11 cellular contexts compared by ENCODE assay signal in the genomic region with DNA sequence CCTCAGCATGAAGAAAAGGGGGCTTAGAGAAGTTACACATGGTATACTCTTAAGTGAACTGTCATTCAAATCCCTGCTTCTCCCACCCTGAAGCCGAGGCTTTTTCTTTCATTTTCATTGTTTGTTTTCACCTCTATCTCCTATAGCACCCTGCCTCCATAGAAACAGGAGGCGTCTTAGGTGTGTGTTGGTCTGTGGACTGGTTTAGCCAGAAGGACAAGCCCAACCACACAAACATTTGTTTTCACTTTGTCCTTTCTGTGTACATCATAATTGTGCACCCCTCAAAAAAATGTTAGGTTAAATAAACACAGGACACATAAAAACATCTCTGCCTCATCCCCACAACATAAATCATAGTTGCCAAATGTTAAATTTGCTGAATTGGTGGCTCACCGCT.
DNase-seq lines count a peak whose midpoint lies in the region; ATAC-seq and TF ChIP-seq lines count a peak whose summit lies in the region.
"Had no signal": no experiment of that assay in that cellular context is flagged by ENCODE, and none has a peak within 500 bp of the region (broad histone marks: within the 10 kb centered on the region; RNA-seq: fewer than 3 reads in every experiment).

No MANE protein-coding gene starts in this region.

- H3K4me1 ChIP-seq in stomach smooth muscle (ENCODE audit: control insufficient read depth, insufficient read depth, low read length) (no peaks in the 10 kb centered on the region), BE2C (no peaks in the 10 kb centered on the region)

- no peaks in the 10 kb centered on the region for H3K36me3 ChIP-seq in stomach smooth muscle (ENCODE audit: control insufficient read depth in 2 of 2, insufficient read depth in 2 of 2, low read length in 2 of 2)
- H3K36me3 ChIP-seq in BE2C = no peaks in the 10 kb centered on the region

- peak overlapping the region; percentile 38 for H3K27ac ChIP-seq in stomach smooth muscle (ENCODE audit: low read length)

- peak overlapping the region; percentile 23 for H3K4me3 ChIP-seq in epithelial cell of esophagus (ENCODE audit: low read length)
- peak overlapping the region; percentile 66 to 80 for H3K4me3 ChIP-seq in stomach smooth muscle (ENCODE audit: low read length in 2 of 2)
- H3K4me3 ChIP-seq in BE2C (ENCODE audit: low read depth, low read length) = no peak overlapping the region

- DNase-seq in NCI-H2196 (lab: John Stamatoyannopoulos, UW; ENCODE audit: unreplicated experiment) = peak; percentile 15
- DNase-seq in NCI-H2196 treated with DMSO at 0.1 percent for 48 hours (lab: John Stamatoyannopoulos, UW; ENCODE audit: unreplicated experiment) = no peak
- peak; percentile 55 for DNase-seq in M059J (ENCODE audit: low read depth)
- peak; percentile 73 for DNase-seq in epithelial cell of esophagus (ENCODE audit: low read depth)
- DNase-seq in activated T-cell treated with anti-CD3 and anti-CD28 coated beads, Interleukin-2, amount 50 U/mL, for 1 hour = no peak
- DNase-seq in BE2C = no peak
- DNase-seq: activated CD4-positive, CD25-positive, alpha-beta regulatory T cell; amniotic stem cell; NCI-H69 had no signal

- no peak for TF ChIP-seq CTCF in epithelial cell of esophagus (IDR thresholded peaks at IDR 0.05; ENCODE audit: insufficient read depth, low read depth, low read length, missing control alignments)
- no peak for TF ChIP-seq CTCF in BE2C (IDR thresholded peaks at IDR 0.05; ENCODE audit: low read depth, low read length)

- H3K9ac ChIP-seq in stomach smooth muscle (ENCODE audit: low read length in 2 of 2) = peak overlapping the region; percentile 63 to 70

- ATAC-seq in HG03442 (IDR thresholded peaks at IDR 0.05; ENCODE audit: unreplicated experiment) = no peak

- H3K27me3 ChIP-seq in stomach smooth muscle (ENCODE audit: control insufficient read depth in 1 of 2, insufficient read depth in 2 of 2, low read length in 2 of 2) (no peaks in the 10 kb centered on the region), BE2C (no peaks in the 10 kb centered on the region)

- H3K9me3 ChIP-seq in stomach smooth muscle (ENCODE audit: control insufficient read depth in 2 of 2, low read length in 2 of 2) (no peaks in the 10 kb centered on the region), BE2C (no peaks in the 10 kb centered on the region)

Comparison
In these comparisons a context has a peak if more than half of its experiments do, and no peak if none do; other contexts are left out.
1. DNase-seq: peak in NCI-H2196 (single experiment), M059J (single experiment) and epithelial cell of esophagus (single experiment); none in NCI-H2196 treated with DMSO at 0.1 percent for 48 hours (single experiment), activated T-cell treated with anti-CD3 and anti-CD28 coated beads, Interleukin-2, amount 50 U/mL, for 1 hour (single experiment) and BE2C (single experiment).